13 cellular contexts compared by ENCODE assay signal in the genomic region with DNA sequence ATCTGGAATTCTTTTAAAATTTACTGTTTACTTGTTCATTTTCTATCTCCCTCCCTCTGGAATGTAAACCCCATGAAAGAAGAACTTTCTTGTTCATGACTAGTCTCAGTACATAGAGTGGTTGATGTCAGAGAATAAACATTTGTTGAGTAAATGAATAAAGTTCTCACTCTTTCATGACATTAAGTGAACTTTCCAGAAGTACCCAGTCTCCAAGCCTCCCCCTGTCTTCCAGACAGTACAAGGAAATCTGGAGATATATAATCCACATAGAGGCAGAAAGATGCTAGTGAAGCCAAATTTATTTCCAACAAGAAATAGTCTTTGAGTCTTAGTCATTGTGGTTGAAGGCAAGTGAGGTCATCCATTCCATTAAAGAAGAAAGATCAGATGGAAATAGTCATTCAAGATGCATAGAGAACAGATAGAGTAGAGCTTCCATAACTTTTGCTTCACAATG.
A peak's percentile ranks its signal among the peaks of the same experiment; 100 is the strongest.
DNase-seq lines count a peak whose midpoint lies in the region; ATAC-seq and TF ChIP-seq lines count a peak whose summit lies in the region.
"Had no signal": no experiment of that assay in that cellular context is flagged by ENCODE, and none has a peak within 500 bp of the region (broad histone marks: within the 10 kb centered on the region; RNA-seq: fewer than 3 reads in every experiment).

No MANE protein-coding gene starts in this region.

- no peak overlapping the region for H3K4me3 ChIP-seq in astrocyte of the cerebellum (ENCODE audit: low read depth, low read length)

- intact Hi-C loops in left cardiac atrium (cut with DNase I): no loop called here

- TF ChIP-seq CTCF in astrocyte of the cerebellum (IDR thresholded peaks at IDR 0.05; ENCODE audit: low read depth, low read length, missing control alignments) (no peak), endothelial cell (IDR thresholded peaks at IDR 0.05; ENCODE audit: unreplicated experiment) (no peak)

- H3K9me3 Mint-ChIP-seq in endothelial cell (ENCODE audit: unreplicated experiment): peaks cover 2% of the 10 kb centered on the region
- peaks cover 5% of the 10 kb centered on the region for H3K9me3 Mint-ChIP-seq in stimulated activated effector memory CD8-positive, alpha-beta T cell treated with anti-CD3 and anti-CD28 coated beads, Interleukin-12 subunit alpha, Interleukin-12 subunit beta, amount 100 ng/mL, for 72 hours
- H3K9me3 Mint-ChIP-seq: nephron had no signal

- ATAC-seq in left cardiac atrium (peak; percentile 46 to 79), GM21723 (IDR thresholded peaks at IDR 0.05; ENCODE audit: unreplicated experiment) (no peak)
- no peak for ATAC-seq in stimulated activated effector memory CD8-positive, alpha-beta T cell treated with anti-CD3 and anti-CD28 coated beads, Interleukin-12 subunit alpha, Interleukin-12 subunit beta, amount 100 ng/mL, for 72 hours

- H3K4me1 Mint-ChIP-seq in endothelial cell (ENCODE audit: unreplicated experiment): no peaks in the 10 kb centered on the region
- peaks cover 7% of the 10 kb centered on the region for H3K4me1 Mint-ChIP-seq in stimulated activated effector memory CD8-positive, alpha-beta T cell treated with anti-CD3 and anti-CD28 coated beads, Interleukin-12 subunit alpha, Interleukin-12 subunit beta, amount 100 ng/mL, for 72 hours
- H3K4me1 Mint-ChIP-seq: nephron had no signal

- in situ Hi-C loops in astrocyte of the cerebellum (cut with HindIII; ENCODE audit: low sequenced_read_pairs): no loop called here

- no peak overlapping the region for H3K4me3 Mint-ChIP-seq in endothelial cell (ENCODE audit: unreplicated experiment)
- no peak overlapping the region for H3K4me3 Mint-ChIP-seq in stimulated activated effector memory CD8-positive, alpha-beta T cell treated with anti-CD3 and anti-CD28 coated beads, Interleukin-12 subunit alpha, Interleukin-12 subunit beta, amount 100 ng/mL, for 72 hours
- H3K4me3 Mint-ChIP-seq: nephron had no signal

- H3K27ac Mint-ChIP-seq in endothelial cell (ENCODE audit: unreplicated experiment): no peak overlapping the region
- H3K27ac Mint-ChIP-seq in stimulated activated effector memory CD8-positive, alpha-beta T cell treated with anti-CD3 and anti-CD28 coated beads, Interleukin-12 subunit alpha, Interleukin-12 subunit beta, amount 100 ng/mL, for 72 hours: no peak overlapping the region
- H3K27ac Mint-ChIP-seq: nephron had no signal

- H3K27me3 Mint-ChIP-seq in endothelial cell (ENCODE audit: unreplicated experiment): no peaks in the 10 kb centered on the region

- H3K36me3 Mint-ChIP-seq in endothelial cell (ENCODE audit: low read depth, unreplicated experiment): no peaks in the 10 kb centered on the region
- H3K36me3 Mint-ChIP-seq in stimulated activated effector memory CD8-positive, alpha-beta T cell treated with anti-CD3 and anti-CD28 coated beads, Interleukin-12 subunit alpha, Interleukin-12 subunit beta, amount 100 ng/mL, for 72 hours: no peaks in the 10 kb centered on the region

- peak; percentile 45 for DNase-seq in GM03348 (ENCODE audit: low spot score)
- peak; percentile 72 for DNase-seq in astrocyte of the cerebellum (ENCODE audit: low read depth)
- DNase-seq in left cardiac atrium: no peak
- peak; percentile 87 for DNase-seq in stromal cell of bone marrow (ENCODE audit: low read depth)
- no peak for DNase-seq in endothelial cell (ENCODE audit: low spot score)
- no peak for DNase-seq in NCI-H1694 (lab: John Stamatoyannopoulos, UW)
- DNase-seq in stimulated activated effector memory CD8-positive, alpha-beta T cell treated with anti-CD3 and anti-CD28 coated beads, Interleukin-12 subunit alpha, Interleukin-12 subunit beta, amount 100 ng/mL, for 72 hours (ENCODE audit: low spot score in 2 of 2): no peak
- DNase-seq: activated CD8-positive, alpha-beta memory T cell treated with anti-CD3 and anti-CD28 coated beads, Interleukin-2, amount 50 U/mL, for 48 hours; cerebellar nuclear complex; NCI-H1048; stimulated activated CD4-positive, alpha-beta T cell treated with anti-CD3 and anti-CD28 coated beads, Interleukin-2, amount 100 ng/mL, for 24 hours had no signal

Comparison
In these comparisons a context has a peak if more than half of its experiments do, and no peak if none do; other contexts are left out.
1. DNase-seq: peak in GM03348 (single experiment), astrocyte of the cerebellum (single experiment) and stromal cell of bone marrow (single experiment); none in left cardiac atrium (single experiment), endothelial cell (single experiment), NCI-H1694 (single experiment) and stimulated activated effector memory CD8-positive, alpha-beta T cell treated with anti-CD3 and anti-CD28 coated beads, Interleukin-12 subunit alpha, Interleukin-12 subunit beta, amount 100 ng/mL, for 72 hours (0 of 2).
2. ATAC-seq: peak in left cardiac atrium (2 of 2); none in GM21723 (single experiment) and stimulated activated effector memory CD8-positive, alpha-beta T cell treated with anti-CD3 and anti-CD28 coated beads, Interleukin-12 subunit alpha, Interleukin-12 subunit beta, amount 100 ng/mL, for 72 hours (single experiment).